Comparison of ENCODE assay signal across 8 cellular contexts in the genomic region with DNA sequence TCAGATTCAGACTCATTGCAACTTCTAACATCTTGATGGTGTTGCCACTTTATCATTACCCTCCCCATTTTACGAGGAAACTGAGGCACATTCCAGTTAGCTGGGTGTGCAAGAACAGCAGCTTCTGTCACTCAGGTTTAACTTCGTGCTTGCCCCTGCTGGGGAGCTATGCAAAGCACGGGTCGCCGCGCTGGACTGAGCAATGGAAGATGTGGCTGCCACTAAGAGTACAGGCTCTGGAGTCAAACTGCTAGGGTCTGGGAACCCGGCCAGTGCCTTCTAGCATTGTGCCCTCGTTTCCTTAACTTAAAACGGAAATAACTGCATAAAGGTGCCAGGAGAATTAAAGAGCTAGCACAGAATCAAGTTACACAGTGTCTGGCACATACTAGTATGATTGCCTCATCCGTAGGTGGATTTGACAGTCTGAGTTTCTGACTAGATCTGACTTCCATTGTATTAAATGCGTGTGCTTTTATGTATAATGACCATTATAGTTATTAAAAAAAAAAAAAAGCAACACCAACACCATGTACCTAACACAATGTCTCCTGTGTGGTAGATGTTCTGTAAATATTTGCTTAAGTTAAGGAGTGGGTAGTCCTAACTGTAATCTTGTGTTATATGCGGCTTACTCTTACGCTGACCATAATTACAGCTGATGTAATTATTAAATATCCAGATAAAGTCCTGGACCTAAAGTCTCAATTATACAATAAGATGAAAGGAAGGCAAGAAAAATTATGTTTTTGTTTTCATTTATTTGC. TPM values are rescaled to one million over a fixed set of nuclear protein-coding genes. Genes with fewer than 3 reads are reported as not detected.
DNase-seq lines count a peak whose midpoint lies in the region; ATAC-seq, FAIRE-seq and TF ChIP-seq lines count a peak whose summit lies in the region.

No MANE protein-coding gene starts in this region.

- H3K27me3 Mint-ChIP-seq in activated naive CD4-positive, alpha-beta T cell treated with anti-CD3 and anti-CD28 coated beads for 36 hours (ENCODE audit: low read depth) = no peaks in the 10 kb centered on the region
- no peaks in the 10 kb centered on the region for H3K27me3 Mint-ChIP-seq in osteocyte (ENCODE audit: unreplicated experiment)

- H3K4me3 Mint-ChIP-seq in activated naive CD4-positive, alpha-beta T cell treated with anti-CD3 and anti-CD28 coated beads for 36 hours = peak overlapping the region; percentile 83
- peak overlapping the region; percentile 83 for H3K4me3 Mint-ChIP-seq in osteocyte (ENCODE audit: unreplicated experiment)

- no peak for TF ChIP-seq CTCF in D721Med (IDR thresholded peaks at IDR 0.05; ENCODE audit: insufficient read depth, missing control alignments)
- TF ChIP-seq CTCF in OCI-LY1 (IDR thresholded peaks at IDR 0.05; ENCODE audit: low read length) = no peak
- no peak for TF ChIP-seq CTCF in osteocyte (IDR thresholded peaks at IDR 0.05)

- ATAC-seq in GM19397 (IDR thresholded peaks at IDR 0.05; ENCODE audit: unreplicated experiment) (peak; percentile 72), HG03457 (IDR thresholded peaks at IDR 0.05; ENCODE audit: unreplicated experiment) (peak; percentile 80)

- no peaks in the 10 kb centered on the region for H4K20me1 ChIP-seq in OCI-LY1 (ENCODE audit: insufficient read depth, low read length)

- peaks cover 23% of the 10 kb centered on the region for H3K9me3 ChIP-seq in OCI-LY1 (ENCODE audit: low read length)

- H3K4me2 ChIP-seq in OCI-LY1 (ENCODE audit: low read length) = peak overlapping the region; percentile 74

- peaks cover 39% of the 10 kb centered on the region for H3K36me3 ChIP-seq in OCI-LY1 (ENCODE audit: insufficient read depth, low read length)

- H2AFZ ChIP-seq in OCI-LY1 (ENCODE audit: low read length) = no peak overlapping the region

- peaks cover 19% of the 10 kb centered on the region for H3K4me1 Mint-ChIP-seq in activated naive CD4-positive, alpha-beta T cell treated with anti-CD3 and anti-CD28 coated beads for 36 hours (ENCODE audit: low read depth)
- H3K4me1 Mint-ChIP-seq in osteocyte (ENCODE audit: unreplicated experiment) = peaks cover 23% of the 10 kb centered on the region

- DNase-seq in D721Med (ENCODE audit: insufficient read length, low spot score) (no peak), glomerular visceral epithelial cell (ENCODE audit: extremely low spot score) (peak; percentile 77), osteocyte (ENCODE audit: extremely low spot score, unreplicated experiment) (no peak), urothelium cell line (ENCODE audit: low spot score) (peak; percentile 74)
- DNase-seq in activated naive CD4-positive, alpha-beta T cell treated with anti-CD3 and anti-CD28 coated beads for 36 hours = peak; percentile 58

- no peak overlapping the region for H3K27ac ChIP-seq in OCI-LY1 (ENCODE audit: low read depth, low read length, poor library complexity, severe bottlenecking)

- H3K27ac Mint-ChIP-seq in activated naive CD4-positive, alpha-beta T cell treated with anti-CD3 and anti-CD28 coated beads for 36 hours = peak overlapping the region; percentile 79
- peak overlapping the region; percentile 91 for H3K27ac Mint-ChIP-seq in osteocyte (ENCODE audit: unreplicated experiment)

- peaks cover 25% of the 10 kb centered on the region for H3K9me3 Mint-ChIP-seq in activated naive CD4-positive, alpha-beta T cell treated with anti-CD3 and anti-CD28 coated beads for 36 hours
- peaks cover 13% of the 10 kb centered on the region for H3K9me3 Mint-ChIP-seq in osteocyte (ENCODE audit: unreplicated experiment)

- no peaks in the 10 kb centered on the region for H3K9me2 ChIP-seq in OCI-LY1 (ENCODE audit: low read depth, low read length)

- H3K27me3 ChIP-seq in OCI-LY1 (ENCODE audit: insufficient read depth, low read length) = no peaks in the 10 kb centered on the region

- CTCF ChIA-PET in activated naive CD4-positive, alpha-beta T cell treated with anti-CD3 and anti-CD28 coated beads for 36 hours (lab: Charles Lee) = interaction anchor here (0.6 to 1.5 kb wide), 4 partner anchors 69 to 120 kb away, joined by 3 read pairs; no protein-coding TSS in a partner anchor

- peak overlapping the region; percentile 59 for H3K9ac ChIP-seq in OCI-LY1 (ENCODE audit: low read length)

- FAIRE-seq in D721Med (lab: Jason Lieb, UNC) (peak; percentile 51), urothelium cell line (lab: Jason Lieb, UNC) (no peak)

- H3K4me3 ChIP-seq in OCI-LY1 (ENCODE audit: low read depth, low read length, poor library complexity, severe bottlenecking) = peak overlapping the region; percentile 65

- no peaks in the 10 kb centered on the region for H3F3A ChIP-seq in OCI-LY1 (ENCODE audit: insufficient read depth, low read length)

- H3K36me3 Mint-ChIP-seq in activated naive CD4-positive, alpha-beta T cell treated with anti-CD3 and anti-CD28 coated beads for 36 hours (ENCODE audit: low read depth) = peaks cover 32% of the 10 kb centered on the region
- H3K36me3 Mint-ChIP-seq in osteocyte (ENCODE audit: unreplicated experiment) = peaks cover 33% of the 10 kb centered on the region

- peaks cover 18% of the 10 kb centered on the region for H3K4me1 ChIP-seq in OCI-LY1 (ENCODE audit: insufficient read depth, low read length, severe bottlenecking)

- peaks cover 11% of the 10 kb centered on the region; the same call in 1 of the 2 replicates for H3K79me2 ChIP-seq in OCI-LY1 (ENCODE audit: insufficient read depth, low read length)

- intact Hi-C loops in activated naive CD4-positive, alpha-beta T cell treated with anti-CD3 and anti-CD28 coated beads for 36 hours (cut with micrococcal nuclease) = loop anchor here (2.0 to 10.0 kb wide), 9 partner anchors 27 to 1031 kb away; a partner anchor contains a TSS

RNA-seq across cellular contexts. Expression of a gene that starts 0.8 kb away (rescaled TPM):
- total RNA-seq in activated naive CD4-positive, alpha-beta T cell treated with anti-CD3 and anti-CD28 coated beads for 36 hours = 10 to 100 TPM; 18.7 to 19.5 TPM
- 22.9 and 23.4 TPM in 2 replicates for total RNA-seq in osteocyte

RNA-seq across cellular contexts. Expression of a gene that starts 23.0 kb away (rescaled TPM):
- total RNA-seq in activated naive CD4-positive, alpha-beta T cell treated with anti-CD3 and anti-CD28 coated beads for 36 hours = 1 to 10 TPM; 2.4 to 3.2 TPM
- 10.3 and 10.4 TPM in 2 replicates for total RNA-seq in osteocyte

RNA-seq across cellular contexts. Expression of a gene that starts 42.0 kb away (rescaled TPM):
- total RNA-seq in activated naive CD4-positive, alpha-beta T cell treated with anti-CD3 and anti-CD28 coated beads for 36 hours = 1 to 10 TPM; 1.1 to 2.2 TPM
- 11.7 and 11.8 TPM in 2 replicates for total RNA-seq in osteocyte

Comparison
In these comparisons a context has a peak if more than half of its experiments do, and no peak if none do; other contexts are left out.
1. DNase-seq: peak in activated naive CD4-positive, alpha-beta T cell treated with anti-CD3 and anti-CD28 coated beads for 36 hours (single experiment), glomerular visceral epithelial cell (single experiment) and urothelium cell line (single experiment); none in D721Med (single experiment) and osteocyte (single experiment).